26 cellular contexts compared by ENCODE assay signal in the genomic region with DNA sequence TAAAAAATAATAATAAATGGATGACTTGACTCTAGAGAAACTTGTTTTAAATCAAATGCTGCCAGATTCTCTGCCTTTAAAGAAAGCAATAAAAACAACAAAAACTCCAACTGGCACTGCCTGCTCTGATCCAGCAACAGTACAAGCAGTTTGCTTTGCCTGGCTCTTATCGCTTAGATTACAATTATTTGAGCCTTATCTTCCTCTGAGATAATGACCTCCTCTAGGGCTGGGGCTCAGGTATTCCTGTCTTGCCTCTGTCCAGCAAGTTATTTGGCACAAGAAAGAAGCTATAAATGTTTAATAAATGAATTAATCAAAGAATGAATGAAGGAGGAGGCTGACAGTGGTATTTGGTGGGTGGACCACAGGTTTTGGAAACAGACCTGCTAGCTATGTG.
"Had no signal": no experiment of that assay in that cellular context is flagged by ENCODE, and none has a peak within 500 bp of the region (broad histone marks: within the 10 kb centered on the region; RNA-seq: fewer than 3 reads in every experiment).

No MANE protein-coding gene starts in this region.

- H3K9me3 Mint-ChIP-seq: activated naive CD4-positive, alpha-beta T cell treated with anti-CD3 and anti-CD28 coated beads, Interleukin-2, amount 50 U/mL, for 72 hours; activated T-cell treated with anti-CD3 and anti-CD28 coated beads, Interleukin-2, amount 50 U/mL, for 24 hours; activated T-helper 17 cell treated with anti-CD3 and anti-CD28 coated beads, Interleukin-2, amount 50 U/mL, for 72 hours; central memory CD8-positive, alpha-beta T cell; effector memory CD8-positive, alpha-beta T cell; naive thymus-derived CD4-positive, alpha-beta T cell; neural crest cell; stimulated activated effector memory CD8-positive, alpha-beta T cell treated with anti-CD3 and anti-CD28 coated beads, Interleukin-12 subunit alpha, Interleukin-12 subunit beta, amount 100 ng/mL, for 72 hours; stimulated activated naive CD8-positive, alpha-beta T cell treated with anti-CD3 and anti-CD28 coated beads, Interleukin-15, amount 100 ng/mL, for 72 hours; T-cell; T-helper 2 cell treated with Interferon-gamma antibody and Interleukin-4, amounts not matched to agents 5 μg/mL and 100 μg/mL, for 36 hours had no signal

- H3K36me3 Mint-ChIP-seq: activated naive CD4-positive, alpha-beta T cell treated with anti-CD3 and anti-CD28 coated beads, Interleukin-2, amount 50 U/mL, for 72 hours; stimulated activated effector memory CD8-positive, alpha-beta T cell treated with anti-CD3 and anti-CD28 coated beads, Interleukin-12 subunit alpha, Interleukin-12 subunit beta, amount 100 ng/mL, for 72 hours; T-cell had no signal

- H3K9me3 ChIP-seq: colonic mucosa, heart left ventricle, prostate gland, right atrium auricular region, tibial artery had no signal

- H3K27ac ChIP-seq: colonic mucosa, dorsolateral prefrontal cortex, heart left ventricle, prostate gland, right atrium auricular region, tibial artery had no signal

- DNase-seq: activated CD4-positive, alpha-beta T cell treated with anti-CD3 and anti-CD28 coated beads for 36 hours; activated CD4-positive, alpha-beta T cell treated with anti-CD3 and anti-CD28 coated beads, Interleukin-2, amount 50 U/mL, for 4 hours; activated CD8-positive, alpha-beta memory T cell treated with anti-CD3 and anti-CD28 coated beads for 24 hours; activated CD8-positive, alpha-beta memory T cell treated with anti-CD3 and anti-CD28 coated beads, Interleukin-2, amount 50 U/mL, for 4 hours; activated T-cell treated with anti-CD3 and anti-CD28 coated beads, Interleukin-2, amount 50 U/mL, for 24 hours; colonic mucosa; effector memory CD8-positive, alpha-beta T cell; heart left ventricle; islet precursor cell; left colon; mesendoderm; naive thymus-derived CD4-positive, alpha-beta T cell; stimulated activated CD4-positive, alpha-beta T cell treated with anti-CD3 and anti-CD28 coated beads, Interleukin-2, amount 100 ng/mL, for 24 hours; stimulated activated naive CD8-positive, alpha-beta T cell treated with anti-CD3 and anti-CD28 coated beads, Interleukin-15, amount 100 ng/mL, for 72 hours; T-cell; tibial artery had no signal

- H3K27ac Mint-ChIP-seq: activated CD4-positive, alpha-beta T cell treated with anti-CD3 and anti-CD28 coated beads for 36 hours; activated naive CD4-positive, alpha-beta T cell treated with anti-CD3 and anti-CD28 coated beads, Interleukin-2, amount 50 U/mL, for 72 hours; activated T-cell treated with anti-CD3 and anti-CD28 coated beads, Interleukin-2, amount 50 U/mL, for 24 hours; activated T-helper 17 cell treated with anti-CD3 and anti-CD28 coated beads, Interleukin-2, amount 50 U/mL, for 72 hours; effector memory CD8-positive, alpha-beta T cell; naive thymus-derived CD4-positive, alpha-beta T cell; stimulated activated effector memory CD8-positive, alpha-beta T cell treated with anti-CD3 and anti-CD28 coated beads, Interleukin-12 subunit alpha, Interleukin-12 subunit beta, amount 100 ng/mL, for 72 hours; stimulated activated naive CD8-positive, alpha-beta T cell treated with anti-CD3 and anti-CD28 coated beads, Interleukin-15, amount 100 ng/mL, for 72 hours; T-cell; T-helper 2 cell treated with Interferon-gamma antibody and Interleukin-4, amounts not matched to agents 5 μg/mL and 100 μg/mL, for 36 hours had no signal

- FAIRE-seq: TTC549 had no signal

- H3K36me3 ChIP-seq: colonic mucosa, heart left ventricle, prostate gland, right atrium auricular region, tibial artery had no signal

- H3K27me3 ChIP-seq: colonic mucosa, dorsolateral prefrontal cortex, right atrium auricular region, tibial artery had no signal

- H3K27me3 Mint-ChIP-seq: central memory CD8-positive, alpha-beta T cell; effector memory CD8-positive, alpha-beta T cell; T-cell had no signal

- ATAC-seq: activated CD4-positive, alpha-beta T cell treated with anti-CD3 and anti-CD28 coated beads for 36 hours; activated naive CD4-positive, alpha-beta T cell treated with anti-CD3 and anti-CD28 coated beads, Interleukin-2, amount 50 U/mL, for 72 hours; activated T-helper 17 cell treated with anti-CD3 and anti-CD28 coated beads, Interleukin-2, amount 50 U/mL, for 72 hours; effector memory CD8-positive, alpha-beta T cell; heart left ventricle; left colon; naive thymus-derived CD4-positive, alpha-beta T cell; stimulated activated effector memory CD8-positive, alpha-beta T cell treated with anti-CD3 and anti-CD28 coated beads, Interleukin-12 subunit alpha, Interleukin-12 subunit beta, amount 100 ng/mL, for 72 hours; stimulated activated naive CD8-positive, alpha-beta T cell treated with anti-CD3 and anti-CD28 coated beads, Interleukin-15, amount 100 ng/mL, for 72 hours; T-cell had no signal

- H3K4me3 ChIP-seq: colonic mucosa, dorsolateral prefrontal cortex, heart left ventricle, prostate gland, right atrium auricular region, tibial artery had no signal

- H3K4me3 Mint-ChIP-seq: activated CD4-positive, alpha-beta T cell treated with anti-CD3 and anti-CD28 coated beads for 36 hours; activated T-cell treated with anti-CD3 and anti-CD28 coated beads, Interleukin-2, amount 50 U/mL, for 24 hours; activated T-helper 17 cell treated with anti-CD3 and anti-CD28 coated beads, Interleukin-2, amount 50 U/mL, for 72 hours; central memory CD8-positive, alpha-beta T cell; effector memory CD8-positive, alpha-beta T cell; naive thymus-derived CD4-positive, alpha-beta T cell; neural crest cell; stimulated activated effector memory CD8-positive, alpha-beta T cell treated with anti-CD3 and anti-CD28 coated beads, Interleukin-12 subunit alpha, Interleukin-12 subunit beta, amount 100 ng/mL, for 72 hours; stimulated activated naive CD8-positive, alpha-beta T cell treated with anti-CD3 and anti-CD28 coated beads, Interleukin-15, amount 100 ng/mL, for 72 hours; T-cell; T-helper 2 cell treated with Interferon-gamma antibody and Interleukin-4, amounts not matched to agents 5 μg/mL and 100 μg/mL, for 36 hours had no signal

- H3K4me1 ChIP-seq: colonic mucosa, prostate gland had no signal
